In the genomic region with DNA sequence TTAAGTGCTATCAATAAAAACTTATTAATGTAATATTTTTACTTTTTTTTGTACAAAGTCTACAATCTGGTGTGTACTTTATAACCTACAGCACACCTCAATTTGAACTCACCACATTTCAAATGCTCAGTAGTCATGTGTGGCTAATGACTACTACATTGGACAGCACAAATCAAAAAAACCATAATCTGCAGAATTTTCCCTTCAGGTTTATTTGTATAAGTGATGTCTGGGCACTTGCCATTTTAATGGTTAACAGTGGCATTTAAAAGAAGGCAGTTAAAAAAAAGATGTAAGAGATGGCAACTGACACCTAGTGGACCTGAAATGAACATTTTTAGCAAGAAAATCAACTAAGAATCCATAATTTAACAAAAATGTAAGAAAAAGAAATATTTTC, we compare ENCODE assay signal across 1 cellular context.
TF ChIP-seq lines count a peak whose summit lies in the region.

No MANE protein-coding gene starts in this region.

TF ChIP-seq in GM12878, 131 proteins besides CTCF, POLR2A, EP300 and RAD21 (continued from another document):
- TF ChIP-seq, protein P1, sequence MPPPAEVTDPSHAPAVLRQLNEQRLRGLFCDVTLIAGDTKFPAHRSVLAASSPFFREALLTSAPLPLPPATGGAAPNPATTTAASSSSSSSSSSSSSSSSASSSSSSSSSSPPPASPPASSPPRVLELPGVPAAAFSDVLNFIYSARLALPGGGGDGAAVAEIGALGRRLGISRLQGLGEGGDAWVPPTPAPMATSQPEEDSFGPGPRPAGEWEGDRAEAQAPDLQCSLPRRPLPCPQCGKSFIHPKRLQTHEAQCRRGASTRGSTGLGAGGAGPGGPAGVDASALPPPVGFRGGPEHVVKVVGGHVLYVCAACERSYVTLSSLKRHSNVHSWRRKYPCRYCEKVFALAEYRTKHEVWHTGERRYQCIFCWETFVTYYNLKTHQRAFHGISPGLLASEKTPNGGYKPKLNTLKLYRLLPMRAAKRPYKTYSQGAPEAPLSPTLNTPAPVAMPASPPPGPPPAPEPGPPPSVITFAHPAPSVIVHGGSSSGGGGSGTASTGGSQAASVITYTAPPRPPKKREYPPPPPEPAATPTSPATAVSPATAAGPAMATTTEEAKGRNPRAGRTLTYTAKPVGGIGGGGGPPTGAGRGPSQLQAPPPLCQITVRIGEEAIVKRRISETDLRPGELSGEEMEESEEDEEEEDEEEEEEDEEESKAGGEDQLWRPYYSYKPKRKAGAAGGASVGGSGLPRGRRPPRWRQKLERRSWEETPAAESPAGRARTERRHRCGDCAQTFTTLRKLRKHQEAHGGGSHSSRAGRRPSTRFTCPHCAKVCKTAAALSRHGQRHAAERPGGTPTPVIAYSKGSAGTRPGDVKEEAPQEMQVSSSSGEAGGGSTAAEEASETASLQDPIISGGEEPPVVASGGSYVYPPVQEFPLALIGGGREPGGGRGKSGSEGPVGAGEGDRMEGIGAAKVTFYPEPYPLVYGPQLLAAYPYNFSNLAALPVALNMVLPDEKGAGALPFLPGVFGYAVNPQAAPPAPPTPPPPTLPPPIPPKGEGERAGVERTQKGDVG (CRISPR knock-in tag; IDR thresholded peaks at IDR 0.05): no peak
- no peak for TF ChIP-seq MEF2B (IDR thresholded peaks at IDR 0.05; ENCODE audit: partially characterized antibody, poor library complexity, severe bottlenecking)
- TF ChIP-seq YY1 (IDR thresholded peaks at IDR 0.05; ENCODE audit: low read depth, low read length): no peak
- TF ChIP-seq ZNF24 (IDR thresholded peaks at IDR 0.05): no peak
- no peak for TF ChIP-seq MTA2 (IDR thresholded peaks at IDR 0.05; ENCODE audit: low read depth)
- TF ChIP-seq BCL11A (IDR thresholded peaks at IDR 0.05; ENCODE audit: low read depth, low read length): no peak
- TF ChIP-seq FOS (IDR thresholded peaks at IDR 0.05; ENCODE audit: borderline replicate concordance, extremely low read depth, insufficient read length): no peak
- no peak for TF ChIP-seq CEBPB (IDR thresholded peaks at IDR 0.05; ENCODE audit: borderline replicate concordance in 1 of 2, low read depth in 2 of 2, low read length in 2 of 2)
TF ChIP-seq in GM12878: peak in this region for 0.
